In the genomic region with DNA sequence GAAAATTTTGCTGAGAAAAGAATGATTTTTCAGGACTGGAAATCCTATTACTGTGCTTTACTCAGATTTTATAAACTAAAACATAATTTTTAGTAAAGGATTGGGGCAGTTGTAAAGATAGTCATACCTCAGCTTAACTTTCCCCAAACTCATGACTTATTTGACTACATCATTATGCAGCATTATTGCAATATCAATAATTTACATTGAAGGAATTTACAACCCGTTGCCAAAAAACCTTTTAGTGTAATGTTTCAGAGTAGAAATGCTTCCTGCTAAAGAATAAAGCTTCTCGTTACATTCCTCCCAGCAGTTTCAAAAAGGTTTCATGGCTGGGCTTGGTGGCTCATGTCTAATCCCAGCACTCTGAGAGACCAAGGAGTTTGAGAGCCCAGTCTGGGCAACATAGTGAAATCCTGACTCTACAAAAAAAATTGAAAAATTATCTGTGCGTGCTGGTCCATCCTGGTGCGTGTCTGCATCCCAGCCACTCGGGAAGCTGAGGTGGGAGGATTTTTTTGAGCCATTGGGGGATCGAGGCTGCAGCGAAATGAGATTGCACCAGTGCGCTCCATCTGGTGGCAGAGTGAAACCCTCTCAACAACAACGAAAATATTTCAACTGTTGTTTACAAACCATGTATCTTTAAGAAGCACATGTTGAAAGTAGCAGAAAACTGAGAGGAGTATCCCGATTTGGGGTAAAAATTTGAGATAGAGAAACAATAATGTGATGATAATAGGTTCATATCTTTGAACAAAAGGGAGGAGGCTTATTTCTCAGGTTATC, we compare ENCODE assay signal across 8 cellular contexts. TPM values are rescaled to one million over a fixed set of nuclear protein-coding genes. Genes with fewer than 3 reads are reported as not detected.
DNase-seq lines count a peak whose midpoint lies in the region; ATAC-seq, FAIRE-seq and TF ChIP-seq lines count a peak whose summit lies in the region.

No MANE protein-coding gene starts in this region.

- peak; percentile 28 for DNase-seq in stimulated activated CD4-positive, alpha-beta T cell treated with anti-CD3 and anti-CD28 coated beads, Interleukin-15, amount 100 ng/mL, for 24 hours
- no peak for DNase-seq in stimulated activated CD4-positive, alpha-beta T cell treated with anti-CD3 and anti-CD28 coated beads, Interleukin-4, amount 100 ng/mL, for 4 hours
- DNase-seq in Panc1 (ENCODE audit: low read depth, low spot score) = peak; percentile 36
- DNase-seq in bronchial epithelial cell (ENCODE audit: low read depth) = peak; percentile 30
- DNase-seq in right lobe of liver = peak in 1 of 3 donors; percentile 22
- DNase-seq in NCI-H345 (lab: John Stamatoyannopoulos, UW) = no peak

- 34% methylated on average over 10 of the region's 10 CpGs for WGBS in right lobe of liver (ENCODE audit: insufficient coverage, low coverage, low lambda C conversion rate, missing lambda C conversion rate)

- CTCF ChIA-PET in Panc1 (lab: Charles Lee) = interaction anchor here (0.5 to 3.9 kb wide), 3 partner anchors 13 to 197 kb away, joined by 3 to 24 read pairs (median 4); no protein-coding TSS in a partner anchor

- H3K4me3 ChIP-seq in Panc1 (ENCODE audit: low read depth in 2 of 2, low read length in 2 of 2) (peak overlapping the region; percentile 27 to 88), bronchial epithelial cell (ENCODE audit: low read depth, low read length) (no peak overlapping the region), right lobe of liver (no peak overlapping the region)

- BruUV-seq in Panc1 (replicated peaks; lab: Mats Ljungman, UMichigan) = no TSS peak

- H3K9me3 ChIP-seq in Panc1 (ENCODE audit: control insufficient read depth, insufficient read depth, low read depth, low read length) = no peaks in the 10 kb centered on the region
- no peaks in the 10 kb centered on the region for H3K9me3 ChIP-seq in right lobe of liver

- H3K27me3 ChIP-seq in Panc1 (ENCODE audit: control insufficient read depth, insufficient read depth, low read length) (no peaks in the 10 kb centered on the region), bronchial epithelial cell (ENCODE audit: control insufficient read depth, insufficient read depth, low read length) (no peaks in the 10 kb centered on the region), right lobe of liver (no peaks in the 10 kb centered on the region)

- no peak for TF ChIP-seq POLR2A in right lobe of liver (IDR thresholded peaks at IDR 0.05)

- in situ Hi-C loops in Panc1 (cut with HindIII; ENCODE audit: low pct_unique_long_range_greater_than_20kb, low sequenced_read_pairs) = loop anchor here (5.0 to 10.0 kb wide), 2 partner anchors 204 to 347 kb away; no protein-coding TSS in a partner anchor

- H3K36me3 ChIP-seq in Panc1 (ENCODE audit: control insufficient read depth, insufficient read depth, low read length) (no peaks in the 10 kb centered on the region; the same call in 1 of the 2 replicates), bronchial epithelial cell (ENCODE audit: control insufficient read depth, insufficient read depth, low read length) (no peaks in the 10 kb centered on the region), right lobe of liver (no peaks in the 10 kb centered on the region)

- no peak for FAIRE-seq in bronchial epithelial cell (lab: Jason Lieb, UNC)

- H3K4me1 ChIP-seq in Panc1 (ENCODE audit: control insufficient read depth, insufficient read depth, low read length) = peaks cover 59% of the 10 kb centered on the region
- H3K4me1 ChIP-seq in right lobe of liver = peaks cover 0 to 61% (median 15%) of the 10 kb centered on the region in 4 donors

- intact Hi-C loops in Panc1 (cut with micrococcal nuclease; ENCODE audit: unreplicated experiment) (loop anchor here (2.0 kb wide), 2 partner anchors 196 to 350 kb away; no protein-coding TSS in a partner anchor), right lobe of liver (cut with DNase I) (no loop called here)

- POLR2A ChIA-PET in Panc1 (lab: Charles Lee) = interaction anchor here (1.0 to 2.8 kb wide), 2 partner anchors 12 to 63 kb away, joined by 3 to 20 read pairs; partner anchors contain the start of gene CDK19

- ATAC-seq in Panc1 = no peak
- no peak for ATAC-seq in right lobe of liver
- no peak for ATAC-seq in HG02678 (IDR thresholded peaks at IDR 0.05; ENCODE audit: unreplicated experiment)

- H3K27ac ChIP-seq in Panc1 (ENCODE audit: low read length) (peak overlapping the region; percentile 86), right lobe of liver (no peak overlapping the region), temporal lobe (ENCODE audit: low read depth, low read length) (peak overlapping the region; percentile 78)

- TF ChIP-seq CTCF in Panc1 (IDR thresholded peaks at IDR 0.05) (peak; percentile 91), bronchial epithelial cell (IDR thresholded peaks at IDR 0.05; ENCODE audit: insufficient read depth, low read length, severe bottlenecking) (peak; percentile 47), right lobe of liver (IDR thresholded peaks at IDR 0.05) (peak in 3 of 4 donors; percentile 8 to 31 (median 21))

RNA-seq across cellular contexts. Expression of gene AMD1, which starts 4.4 kb away (rescaled TPM):
- total RNA-seq in Panc1 (2021; ENCODE audit: unreplicated experiment) = 81.7 TPM
- 31.5 TPM for polyA plus RNA-seq in Panc1 (2012; ENCODE audit: insufficient read length)
- total RNA-seq in bronchial epithelial cell = 170 and 171 TPM in 2 replicates
- total RNA-seq in right lobe of liver = 10 to 100 TPM; 11.5 to 49.4 (median 24.2) TPM
- 79.7 TPM for total RNA-seq in temporal lobe

Comparison
In these comparisons a context has a peak if more than half of its experiments do, and no peak if none do; other contexts are left out.
1. DNase-seq: peak in stimulated activated CD4-positive, alpha-beta T cell treated with anti-CD3 and anti-CD28 coated beads, Interleukin-15, amount 100 ng/mL, for 24 hours (single experiment), Panc1 (single experiment) and bronchial epithelial cell (single experiment); none in stimulated activated CD4-positive, alpha-beta T cell treated with anti-CD3 and anti-CD28 coated beads, Interleukin-4, amount 100 ng/mL, for 4 hours (0 of 2) and NCI-H345 (single experiment).
2. H3K27ac ChIP-seq: peak in Panc1 (single experiment) and temporal lobe (single experiment); none in right lobe of liver (0 of 3).
3. H3K4me3 ChIP-seq: peak in Panc1 (2 of 2); none in bronchial epithelial cell (single experiment) and right lobe of liver (0 of 3).
4. CTCF ChIP-seq: peak in every context shown above with its lines; median percentile 91 in Panc1; 47 in bronchial epithelial cell; 21 in right lobe of liver.